20 cellular contexts compared by ENCODE assay signal in the genomic region with DNA sequence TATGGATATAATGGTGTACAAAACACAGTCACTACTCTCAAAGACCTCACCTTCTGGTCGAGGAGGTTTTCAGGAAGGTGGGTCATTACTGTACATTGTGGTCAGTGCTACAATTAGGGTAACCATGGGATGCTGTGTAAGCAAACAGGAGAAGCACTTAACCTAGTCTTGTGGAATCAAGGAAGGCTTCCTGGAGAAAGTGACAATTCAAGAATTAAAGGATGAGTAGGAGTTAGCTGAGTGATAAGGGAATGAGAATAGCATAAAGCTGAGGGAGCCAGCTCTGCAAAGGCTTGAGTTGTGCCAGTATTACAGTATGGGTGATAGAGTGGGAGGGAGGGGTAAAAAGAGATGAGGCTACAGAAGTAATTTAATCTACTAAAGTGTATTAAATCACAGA.
"Had no signal": no experiment of that assay in that cellular context is flagged by ENCODE, and none has a peak within 500 bp of the region (broad histone marks: within the 10 kb centered on the region; RNA-seq: fewer than 3 reads in every experiment).

No MANE protein-coding gene starts in this region.

- H3K27me3 ChIP-seq: heart right ventricle, spleen, tibial artery, upper lobe of left lung, uterus had no signal

- H3K4me3 ChIP-seq: heart right ventricle, lung, spleen, tibial artery, upper lobe of left lung, uterus had no signal

- DNase-seq: dermis blood vessel endothelial cell; foreskin melanocyte; heart right ventricle; hypothalamus; kidney glomerular epithelial cell; mesendoderm; naive thymus-derived CD4-positive, alpha-beta T cell; nephron progenitor cell; spleen; stimulated activated CD4-positive, alpha-beta T cell treated with anti-CD3 and anti-CD28 coated beads, Interleukin-15, amount 100 ng/mL, for 24 hours; stimulated activated CD4-positive, alpha-beta T cell treated with anti-CD3 and anti-CD28 coated beads, Interleukin-1b, Interleukin-23, amount 100 ng/mL, for 48 hours; stimulated activated CD4-positive, alpha-beta T cell treated with anti-CD3 and anti-CD28 coated beads, Interleukin-4, amount 100 ng/mL, for 24 hours; tibial artery; upper lobe of left lung; uterus had no signal

- ATAC-seq: naive thymus-derived CD4-positive, alpha-beta T cell; sciatic nerve; stimulated activated memory B cell treated with anti-CD40 and anti-IgM and Interleukin-4, amounts not matched to agents 10 μg/mL and 1 μg/mL and 100 μg/mL, for 72 hours had no signal

- H3K9me3 ChIP-seq: heart right ventricle, spleen, tibial artery, upper lobe of left lung, uterus had no signal

- H3K27ac ChIP-seq: heart right ventricle, spleen, upper lobe of left lung, uterus had no signal

- H3K4me1 ChIP-seq: spleen, upper lobe of left lung, uterus had no signal

- FAIRE-seq: colon, islet of Langerhans had no signal

- H3K36me3 ChIP-seq: spleen, upper lobe of left lung, uterus had no signal
